8 cellular contexts compared by ENCODE assay signal in the genomic region with DNA sequence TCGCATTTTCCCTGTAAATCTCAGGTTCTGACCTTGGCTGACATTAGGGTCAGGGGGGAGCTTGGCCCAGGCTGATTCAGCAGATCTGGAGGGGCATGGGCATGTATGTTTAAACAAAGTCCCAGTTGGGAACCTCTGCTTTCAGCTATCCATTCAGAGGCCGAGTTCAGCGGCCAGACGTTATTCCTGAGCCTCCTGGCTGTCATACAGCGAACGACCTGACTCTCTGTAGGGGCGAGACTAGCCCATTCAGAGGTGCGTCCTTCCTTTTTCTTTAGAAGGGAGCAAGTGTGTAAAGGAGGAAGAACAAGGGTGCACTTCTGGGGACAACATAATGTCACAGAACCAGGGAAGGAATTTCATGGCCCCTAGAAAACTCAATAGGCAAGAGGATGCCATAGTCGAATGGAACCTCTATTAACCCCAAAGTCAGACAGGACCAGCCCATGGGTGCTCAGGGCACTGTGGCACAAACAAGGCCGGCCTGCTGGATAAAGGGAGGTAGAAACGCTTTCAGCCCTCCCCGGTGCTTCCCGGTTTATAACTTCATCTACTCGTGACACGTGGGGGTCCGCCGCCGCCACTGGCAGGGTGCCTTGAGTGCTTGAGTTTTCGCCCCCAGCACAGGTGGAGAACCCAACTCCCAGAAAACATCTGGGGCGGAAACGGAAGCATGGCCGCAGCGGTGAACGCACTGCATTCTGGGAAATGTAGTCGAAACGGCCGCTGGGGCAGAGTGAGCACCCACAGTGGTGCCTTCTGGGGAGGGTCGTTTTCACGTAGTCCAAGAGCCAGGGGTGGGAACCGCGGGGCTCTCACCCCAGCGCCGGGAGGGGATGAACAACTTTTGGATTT. TPM values are rescaled to one million over a fixed set of nuclear protein-coding genes. Genes with fewer than 3 reads are reported as not detected.
DNase-seq lines count a peak whose midpoint lies in the region; ATAC-seq and TF ChIP-seq lines count a peak whose summit lies in the region.

No MANE protein-coding gene starts in this region.

- H3K27me3 ChIP-seq in mucosa of stomach (ENCODE audit: control insufficient read depth, insufficient read depth, low read length) = no peaks in the 10 kb centered on the region

- no peaks in the 10 kb centered on the region for H3K4me1 ChIP-seq in mucosa of stomach (ENCODE audit: control insufficient read depth, insufficient read depth, low read length)

- TF ChIP-seq POLR2A in GM15510 (IDR thresholded peaks at IDR 0.05; ENCODE audit: borderline replicate concordance, extremely low read depth, insufficient read length) = peak; percentile 64

- no peak for TF ChIP-seq CTCF in epithelial cell of proximal tubule (conservative IDR thresholded peaks at IDR 0.05; ENCODE audit: low read depth, low read length)

- H3K4me3 ChIP-seq in epithelial cell of proximal tubule (ENCODE audit: low read depth, low read length) = peak overlapping the region; percentile 38
- H3K4me3 ChIP-seq in mucosa of stomach (ENCODE audit: low read length) = peak overlapping the region; percentile 23

- ATAC-seq in HG02763 (IDR thresholded peaks at IDR 0.05; ENCODE audit: unreplicated experiment) = peak; percentile 71

- H3K9me3 ChIP-seq in mucosa of stomach (ENCODE audit: control insufficient read depth, low read length) = no peaks in the 10 kb centered on the region

- DNase-seq in NCI-H774 (lab: John Stamatoyannopoulos, UW) (peak; percentile 13), epithelial cell of proximal tubule (ENCODE audit: low read depth) (no peak), NCI-H2196 (lab: John Stamatoyannopoulos, UW; ENCODE audit: unreplicated experiment) (no peak)
- DNase-seq in activated CD8-positive, alpha-beta memory T cell treated with anti-CD3 and anti-CD28 coated beads, Interleukin-2, amount 50 U/mL, for 48 hours = peak; percentile 88
- DNase-seq in stimulated activated CD8-positive, alpha-beta memory T cell treated with anti-CD3 and anti-CD28 coated beads, Interleukin-4, amount 100 ng/mL, for 4 hours (ENCODE audit: low read depth in 2 of 2, low spot score in 1 of 2) = peak; percentile 43 to 52

- no peaks in the 10 kb centered on the region for H3K36me3 ChIP-seq in mucosa of stomach (ENCODE audit: control insufficient read depth, insufficient read depth, low read length)

- no peak overlapping the region for H3K9ac ChIP-seq in mucosa of stomach (ENCODE audit: low read length)

RNA-seq across cellular contexts. Expression of a gene that starts 33.2 kb away (rescaled TPM):
- total RNA-seq in epithelial cell of proximal tubule = 0.58 and 2.5 TPM in 2 replicates

Comparison
In these comparisons a context has a peak if more than half of its experiments do, and no peak if none do; other contexts are left out.
1. DNase-seq: peak in NCI-H774 (single experiment), activated CD8-positive, alpha-beta memory T cell treated with anti-CD3 and anti-CD28 coated beads, Interleukin-2, amount 50 U/mL, for 48 hours (single experiment) and stimulated activated CD8-positive, alpha-beta memory T cell treated with anti-CD3 and anti-CD28 coated beads, Interleukin-4, amount 100 ng/mL, for 4 hours (2 of 2); none in epithelial cell of proximal tubule (single experiment) and NCI-H2196 (single experiment).